1 cellular context compared by ENCODE assay signal in genomic region chr13:51632643-51633357, GRCh38.
A peak's percentile ranks its signal among the peaks of the same experiment; 100 is the strongest.
TF ChIP-seq lines count a peak whose summit lies in the region.

No MANE protein-coding gene starts in this region.

TF ChIP-seq in HepG2, 621 proteins besides CTCF, POLR2A, EP300 and RAD21 (continued from another document):
- peak; percentile 27; the same call in 1 of the 2 replicates for TF ChIP-seq IKZF5 (CRISPR knock-in tag; IDR thresholded peaks at IDR 0.05)
- no peak for TF ChIP-seq E2F2 (CRISPR knock-in tag; IDR thresholded peaks at IDR 0.05; ENCODE audit: borderline replicate concordance)
- peak; percentile 51 for TF ChIP-seq RXRB (CRISPR knock-in tag; IDR thresholded peaks at IDR 0.05; ENCODE audit: borderline replicate concordance)
- TF ChIP-seq SOX13 (IDR thresholded peaks at IDR 0.05): no peak
- peak in 1 of 2 experiments; percentile 72; a peak in 2 of 4 replicates for TF ChIP-seq SOX13 (CRISPR knock-in tag; conservative IDR thresholded peaks at IDR 0.05 in 1 of 2, IDR thresholded peaks at IDR 0.05 in 1 of 2)
- TF ChIP-seq SAP130 (CRISPR knock-in tag; IDR thresholded peaks at IDR 0.05; ENCODE audit: low read depth): peak; percentile 23; the same call in 1 of the 2 replicates
- TF ChIP-seq ZNF644 (CRISPR knock-in tag; IDR thresholded peaks at IDR 0.05; ENCODE audit: low read depth): peak; percentile 52; the same call in 1 of the 2 replicates
- TF ChIP-seq CEBPB (IDR thresholded peaks at IDR 0.05; ENCODE audit: borderline replicate concordance, low read depth, low read length): no peak
- TF ChIP-seq RELA (CRISPR knock-in tag; IDR thresholded peaks at IDR 0.05): no peak
- TF ChIP-seq ZSCAN25 (CRISPR knock-in tag; IDR thresholded peaks at IDR 0.05): peak; percentile 71
- TF ChIP-seq PHF21A (CRISPR knock-in tag; IDR thresholded peaks at IDR 0.05): no peak
- TF ChIP-seq ZNF281 (CRISPR knock-in tag; IDR thresholded peaks at IDR 0.05; ENCODE audit: borderline replicate concordance): 0 out of 2 replicates have a peak, but pooled peaks have one; percentile 13
- no peak for TF ChIP-seq REST (IDR thresholded peaks at IDR 0.05; ENCODE audit: borderline replicate concordance in 1 of 2, low read depth in 1 of 2, low read length in 2 of 2)
- TF ChIP-seq SMAD1 (CRISPR knock-in tag; IDR thresholded peaks at IDR 0.05; ENCODE audit: borderline replicate concordance, low read depth): no peak
- peak; percentile 65; the same call in 1 of the 2 replicates for TF ChIP-seq ZFX (CRISPR knock-in tag; IDR thresholded peaks at IDR 0.05; ENCODE audit: low read depth)
- TF ChIP-seq ZNF773 (CRISPR knock-in tag; IDR thresholded peaks at IDR 0.05; ENCODE audit: borderline replicate concordance): 0 out of 2 replicates have a peak, but pooled peaks have one; percentile 19
- no peak for TF ChIP-seq CENPBD1 (CRISPR knock-in tag; IDR thresholded peaks at IDR 0.05; ENCODE audit: borderline replicate concordance, low read depth)
